ENCODE assay signal across 8 cellular contexts in the genomic region with DNA sequence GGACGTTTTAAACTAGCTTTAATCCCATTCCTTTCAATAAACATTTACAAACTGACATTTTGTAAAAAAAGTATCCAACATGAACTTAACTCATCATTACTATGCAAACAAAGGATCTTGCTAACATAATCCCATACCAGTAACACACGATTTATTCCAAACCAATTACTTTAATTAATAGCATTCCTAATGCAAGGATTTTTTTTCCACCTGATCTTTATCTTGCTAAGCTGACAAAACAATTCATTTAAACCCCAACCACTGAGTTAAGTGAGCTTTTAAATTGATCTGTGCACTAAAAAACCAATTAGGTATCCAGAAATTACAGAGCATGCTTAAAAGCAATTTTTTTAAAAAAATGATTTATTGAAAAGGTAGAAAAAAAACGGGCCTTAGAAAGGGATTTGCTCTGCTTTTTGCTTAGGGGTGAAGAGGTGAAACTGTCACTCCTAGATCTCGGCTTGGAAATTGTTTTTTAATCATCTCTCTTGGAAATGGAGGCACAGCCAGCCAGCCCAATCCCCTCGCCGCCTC. TPM values are rescaled to one million over a fixed set of nuclear protein-coding genes. Genes with fewer than 3 reads are reported as not detected.
DNase-seq lines count a peak whose midpoint lies in the region; ATAC-seq and TF ChIP-seq lines count a peak whose summit lies in the region.

No MANE protein-coding gene starts in this region.

- CTCF ChIA-PET in T-cell (lab: Charles Lee) = interaction anchor here (0.5 to 3.5 kb wide), 12 partner anchors 11 to 74 kb away, joined by 3 to 32 read pairs (median 4); no protein-coding TSS in a partner anchor

- DNase-seq in GM23338 (ENCODE audit: low spot score) (no peak), T-cell (no peak), skeletal muscle cell (ENCODE audit: low read depth) (no peak), SIG-M5 treated with dmso at 0.1 percent for 504 hours (lab: John Stamatoyannopoulos, UW; ENCODE audit: unreplicated experiment) (no peak), NCI-H1694 (lab: John Stamatoyannopoulos, UW) (no peak)

- no peaks in the 10 kb centered on the region for H3K9me2 ChIP-seq in GM23338 (ENCODE audit: insufficient read depth)

- 12 to 23% methylated on average over 6 of the region's 6 CpGs for WGBS in gastroesophageal sphincter (ENCODE audit: low coverage in 1 of 2), 2 donors

- H3K36me3 ChIP-seq in GM23338 (ENCODE audit: insufficient read depth) (no peaks in the 10 kb centered on the region), gastroesophageal sphincter (no peaks in the 10 kb centered on the region)

- H3K27me3 ChIP-seq in GM23338 (ENCODE audit: insufficient read depth) (peaks cover 31% of the 10 kb centered on the region), gastroesophageal sphincter (no peaks in the 10 kb centered on the region)

- H3K36me3 Mint-ChIP-seq in GM23338 (ENCODE audit: low read depth) = no peaks in the 10 kb centered on the region
- peaks cover 26% of the 10 kb centered on the region for H3K36me3 Mint-ChIP-seq in T-cell

- TF ChIP-seq CTCF in GM23338 (conservative IDR thresholded peaks at IDR 0.05; ENCODE audit: low read depth in 2 of 2) (no peak), gastroesophageal sphincter (IDR thresholded peaks at IDR 0.05) (no peak)

- H3K4me1 ChIP-seq in GM23338 (ENCODE audit: insufficient read depth) (peaks cover 24% of the 10 kb centered on the region), gastroesophageal sphincter (peaks cover 0 to 62% (median 15%) of the 10 kb centered on the region in 3 donors)

- H3K9me3 Mint-ChIP-seq in GM23338 (no peaks in the 10 kb centered on the region; the same call in 2 of the 3 replicates), T-cell (no peaks in the 10 kb centered on the region)

- H3K9me3 ChIP-seq in gastroesophageal sphincter = no peaks in the 10 kb centered on the region

- no peak for ATAC-seq in GM23338
- ATAC-seq in T-cell (replicated peaks in 1 of 4) = no peak
- ATAC-seq in gastroesophageal sphincter = peak; percentile 22
- no peak for ATAC-seq in GM18520 (IDR thresholded peaks at IDR 0.05; ENCODE audit: unreplicated experiment)
- no peak for ATAC-seq in HG03280 (IDR thresholded peaks at IDR 0.05; ENCODE audit: unreplicated experiment)

- peaks cover 9% of the 10 kb centered on the region for H3F3A ChIP-seq in GM23338 (replicated peaks; ENCODE audit: low read depth)

- H3K27ac Mint-ChIP-seq in GM23338 (no peak overlapping the region), T-cell (peak overlapping the region; percentile 56 to 85)

- no peak for TF ChIP-seq EP300 in gastroesophageal sphincter (IDR thresholded peaks at IDR 0.05)

- H3K4me3 ChIP-seq in GM23338 (peak overlapping the region; percentile 92), gastroesophageal sphincter (peak overlapping the region; percentile 62 to 90), skeletal muscle cell (ENCODE audit: low read depth, low read length) (peak overlapping the region; percentile 91)

- H3K27ac ChIP-seq in GM23338 (ENCODE audit: low read depth) = no peak overlapping the region
- H3K27ac ChIP-seq in gastroesophageal sphincter = peak overlapping the region in 3 of 4 donors; percentile 84 to 90 (median 86)

- peaks cover 17% of the 10 kb centered on the region for H3K27me3 Mint-ChIP-seq in GM23338 (ENCODE audit: insufficient read depth, low read depth, poor library complexity)
- H3K27me3 Mint-ChIP-seq in T-cell = no peaks in the 10 kb centered on the region

- no peaks in the 10 kb centered on the region for H4K20me1 ChIP-seq in GM23338 (replicated peaks; ENCODE audit: insufficient read depth)

- peak overlapping the region; percentile 94 for H2AFZ ChIP-seq in GM23338

- 0 out of 2 replicates have a peak, but pooled peaks cover 5% of the 10 kb centered on the region for H3K79me2 ChIP-seq in GM23338 (replicated peaks; ENCODE audit: insufficient read depth)

- H3K4me2 ChIP-seq in GM23338 = peak overlapping the region; percentile 92

- POLR2A ChIA-PET in T-cell (lab: Charles Lee) = interaction anchor here in 1 of 2 donors (0.6 to 1.1 kb wide), 2 partner anchors 31 to 54 kb away, joined by 3 to 5 read pairs; no protein-coding TSS in a partner anchor

- H3K4me1 Mint-ChIP-seq in GM23338 = peaks cover 33% of the 10 kb centered on the region
- H3K4me1 Mint-ChIP-seq in T-cell = peaks cover 62 to 71% (median 67%) of the 10 kb centered on the region in 3 donors

- no peak for TF ChIP-seq POLR2A in gastroesophageal sphincter (IDR thresholded peaks at IDR 0.05)

- H3K4me3 Mint-ChIP-seq in GM23338 (peak overlapping the region; percentile 89), T-cell (peak overlapping the region; percentile 84 to 96 (median 96))

TF ChIP-seq in GM23338, 12 proteins besides CTCF, POLR2A, EP300 and RAD21 (continues in another document):
- TF ChIP-seq EZH2 (IDR thresholded peaks at IDR 0.05; ENCODE audit: low read depth, unreplicated experiment) (no peak), EZH2phosphoT487 (IDR thresholded peaks at IDR 0.05; ENCODE audit: unreplicated experiment) (no peak), POLR2AphosphoS5 (IDR thresholded peaks at IDR 0.05; ENCODE audit: low read depth) (no peak), STAT1 (IDR thresholded peaks at IDR 0.05; ENCODE audit: unreplicated experiment) (no peak), JUNB (IDR thresholded peaks at IDR 0.05; ENCODE audit: unreplicated experiment) (no peak), NANOG (IDR thresholded peaks at IDR 0.05; ENCODE audit: borderline replicate concordance) (no peak), ZNF114 (CRISPR knock-in tag; IDR thresholded peaks at IDR 0.05) (no peak), ZNF331 (CRISPR knock-in tag; IDR thresholded peaks at IDR 0.05; ENCODE audit: low read depth) (no peak)
- TF ChIP-seq, protein P1, sequence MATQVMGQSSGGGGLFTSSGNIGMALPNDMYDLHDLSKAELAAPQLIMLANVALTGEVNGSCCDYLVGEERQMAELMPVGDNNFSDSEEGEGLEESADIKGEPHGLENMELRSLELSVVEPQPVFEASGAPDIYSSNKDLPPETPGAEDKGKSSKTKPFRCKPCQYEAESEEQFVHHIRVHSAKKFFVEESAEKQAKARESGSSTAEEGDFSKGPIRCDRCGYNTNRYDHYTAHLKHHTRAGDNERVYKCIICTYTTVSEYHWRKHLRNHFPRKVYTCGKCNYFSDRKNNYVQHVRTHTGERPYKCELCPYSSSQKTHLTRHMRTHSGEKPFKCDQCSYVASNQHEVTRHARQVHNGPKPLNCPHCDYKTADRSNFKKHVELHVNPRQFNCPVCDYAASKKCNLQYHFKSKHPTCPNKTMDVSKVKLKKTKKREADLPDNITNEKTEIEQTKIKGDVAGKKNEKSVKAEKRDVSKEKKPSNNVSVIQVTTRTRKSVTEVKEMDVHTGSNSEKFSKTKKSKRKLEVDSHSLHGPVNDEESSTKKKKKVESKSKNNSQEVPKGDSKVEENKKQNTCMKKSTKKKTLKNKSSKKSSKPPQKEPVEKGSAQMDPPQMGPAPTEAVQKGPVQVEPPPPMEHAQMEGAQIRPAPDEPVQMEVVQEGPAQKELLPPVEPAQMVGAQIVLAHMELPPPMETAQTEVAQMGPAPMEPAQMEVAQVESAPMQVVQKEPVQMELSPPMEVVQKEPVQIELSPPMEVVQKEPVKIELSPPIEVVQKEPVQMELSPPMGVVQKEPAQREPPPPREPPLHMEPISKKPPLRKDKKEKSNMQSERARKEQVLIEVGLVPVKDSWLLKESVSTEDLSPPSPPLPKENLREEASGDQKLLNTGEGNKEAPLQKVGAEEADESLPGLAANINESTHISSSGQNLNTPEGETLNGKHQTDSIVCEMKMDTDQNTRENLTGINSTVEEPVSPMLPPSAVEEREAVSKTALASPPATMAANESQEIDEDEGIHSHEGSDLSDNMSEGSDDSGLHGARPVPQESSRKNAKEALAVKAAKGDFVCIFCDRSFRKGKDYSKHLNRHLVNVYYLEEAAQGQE (IDR thresholded peaks at IDR 0.05; ENCODE audit: unreplicated experiment) = no peak
- TF ChIP-seq, protein P2, sequence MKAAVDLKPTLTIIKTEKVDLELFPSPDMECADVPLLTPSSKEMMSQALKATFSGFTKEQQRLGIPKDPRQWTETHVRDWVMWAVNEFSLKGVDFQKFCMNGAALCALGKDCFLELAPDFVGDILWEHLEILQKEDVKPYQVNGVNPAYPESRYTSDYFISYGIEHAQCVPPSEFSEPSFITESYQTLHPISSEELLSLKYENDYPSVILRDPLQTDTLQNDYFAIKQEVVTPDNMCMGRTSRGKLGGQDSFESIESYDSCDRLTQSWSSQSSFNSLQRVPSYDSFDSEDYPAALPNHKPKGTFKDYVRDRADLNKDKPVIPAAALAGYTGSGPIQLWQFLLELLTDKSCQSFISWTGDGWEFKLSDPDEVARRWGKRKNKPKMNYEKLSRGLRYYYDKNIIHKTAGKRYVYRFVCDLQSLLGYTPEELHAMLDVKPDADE (IDR thresholded peaks at IDR 0.05) = no peak

RNA-seq across cellular contexts. Expression of a gene that starts 1.2 kb away (rescaled TPM):
- total RNA-seq in GM23338 (2014; rRNA removed; shearing (Covaris generic)) = 8.3 and 9.1 TPM in 2 replicates
- polyA plus RNA-seq in GM23338 (2016; fragmentation: Nextera tagmentation; extraction: Ambion mirVana) = 5.8 and 5.9 TPM in 2 replicates
- total RNA-seq in T-cell = 10 to 100 TPM; 25.0 to 66.7 (median 41.7) TPM
- total RNA-seq in gastroesophageal sphincter = 10 to 100 TPM; 23.5 to 56.4 (median 35.0) TPM
